ENCODE assay signal across 28 cellular contexts in the genomic region with DNA sequence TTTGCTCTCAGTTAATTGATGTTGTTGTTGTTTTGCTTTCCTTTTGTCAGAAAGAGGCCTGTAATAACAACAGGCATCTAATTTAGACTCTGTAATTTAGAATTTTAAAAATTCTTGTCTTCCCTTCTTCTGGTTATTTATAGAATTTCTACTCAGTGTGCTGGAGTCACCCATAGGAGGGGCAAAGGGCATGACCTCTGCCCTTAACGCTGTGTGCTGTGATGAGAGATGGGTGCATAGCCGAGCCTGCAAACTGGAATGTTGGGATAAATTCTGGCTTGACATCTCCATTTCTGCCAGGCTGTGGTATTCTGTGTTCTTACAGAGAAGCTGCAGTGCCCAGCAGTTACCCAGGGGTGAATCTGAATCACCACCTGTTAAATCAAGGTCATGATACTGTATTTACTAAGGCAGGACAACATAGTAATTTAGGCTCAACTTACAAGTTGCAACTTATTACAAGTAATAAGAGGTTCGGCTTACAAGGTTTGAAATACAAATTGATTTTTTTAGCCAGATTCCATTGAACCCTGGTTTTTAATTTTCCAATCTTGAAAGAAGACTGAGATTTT. TPM values are rescaled to one million over a fixed set of nuclear protein-coding genes. Genes with fewer than 3 reads are reported as not detected.
A peak's percentile ranks its signal among the peaks of the same experiment; 100 is the strongest.
DNase-seq lines count a peak whose midpoint lies in the region; ATAC-seq and TF ChIP-seq lines count a peak whose summit lies in the region.
"Had no signal": no experiment of that assay in that cellular context is flagged by ENCODE, and none has a peak within 500 bp of the region (broad histone marks: within the 10 kb centered on the region; RNA-seq: fewer than 3 reads in every experiment).

No MANE protein-coding gene starts in this region.

- 71% methylated on average over 3 of the region's 3 CpGs for WGBS in liver

- no peak for TF ChIP-seq CTCF in liver (IDR thresholded peaks at IDR 0.05; ENCODE audit: low read depth, low read length, missing input control)

- TF ChIP-seq RAD21 in liver (IDR thresholded peaks at IDR 0.05): no peak

- H3K4me3 ChIP-seq in liver (ENCODE audit: low read depth in 1 of 3, low read length in 3 of 3): no peak overlapping the region
- H3K4me3 ChIP-seq: BLaER1, esophagus squamous epithelium, PC-9, psoas muscle, upper lobe of right lung had no signal

- no peak overlapping the region for H3K4me3 Mint-ChIP-seq in stimulated activated naive CD8-positive, alpha-beta T cell treated with anti-CD3 and anti-CD28 coated beads, Interleukin-15, Interleukin-2, amounts not matched to agents 100 ng/mL and 50 ng/mL, for 24 hours
- peak overlapping the region; percentile 60 for H3K4me3 Mint-ChIP-seq in activated T-helper 17 cell treated with anti-CD3 and anti-CD28 coated beads, Interleukin-2, amount 50 U/mL, for 72 hours
- H3K4me3 Mint-ChIP-seq: dendritic cell treated with granulocyte-macrophage colony-stimulating factor and Interleukin-4, amounts not matched to agents 40 ng/mL and 50 ng/mL, for 4 days had no signal

- H3K4me1 ChIP-seq in liver (ENCODE audit: control insufficient read depth in 4 of 4, insufficient read depth in 4 of 4, low read length in 3 of 4): peaks cover 0 to 5% (median 0%) of the 10 kb centered on the region in 4 donors
- H3K4me1 ChIP-seq: foreskin keratinocyte had no signal

- no peaks in the 10 kb centered on the region for H3K27me3 Mint-ChIP-seq in stimulated activated naive CD8-positive, alpha-beta T cell treated with anti-CD3 and anti-CD28 coated beads, Interleukin-15, Interleukin-2, amounts not matched to agents 100 ng/mL and 50 ng/mL, for 24 hours
- H3K27me3 Mint-ChIP-seq in activated T-helper 17 cell treated with anti-CD3 and anti-CD28 coated beads, Interleukin-2, amount 50 U/mL, for 72 hours: no peaks in the 10 kb centered on the region
- H3K27me3 Mint-ChIP-seq: dendritic cell treated with granulocyte-macrophage colony-stimulating factor and Interleukin-4, amounts not matched to agents 40 ng/mL and 50 ng/mL, for 4 days; naive thymus-derived CD8-positive, alpha-beta T cell had no signal

- no peaks in the 10 kb centered on the region for H3K9me3 Mint-ChIP-seq in stimulated activated naive CD8-positive, alpha-beta T cell treated with anti-CD3 and anti-CD28 coated beads, Interleukin-15, Interleukin-2, amounts not matched to agents 100 ng/mL and 50 ng/mL, for 24 hours
- no peaks in the 10 kb centered on the region for H3K9me3 Mint-ChIP-seq in activated T-helper 17 cell treated with anti-CD3 and anti-CD28 coated beads, Interleukin-2, amount 50 U/mL, for 72 hours
- H3K9me3 Mint-ChIP-seq: dendritic cell treated with granulocyte-macrophage colony-stimulating factor and Interleukin-4, amounts not matched to agents 40 ng/mL and 50 ng/mL, for 4 days; naive thymus-derived CD8-positive, alpha-beta T cell had no signal

- no peak for ATAC-seq in stimulated activated naive CD8-positive, alpha-beta T cell treated with anti-CD3 and anti-CD28 coated beads, Interleukin-15, Interleukin-2, amounts not matched to agents 100 U/mL and 50 U/mL, for 24 hours
- peak; percentile 64 for ATAC-seq in activated T-helper 17 cell treated with anti-CD3 and anti-CD28 coated beads, Interleukin-2, amount 50 U/mL, for 72 hours (replicated peaks)
- no peak for ATAC-seq in GM19328 (IDR thresholded peaks at IDR 0.05; ENCODE audit: unreplicated experiment)
- ATAC-seq: foreskin keratinocyte; naive thymus-derived CD8-positive, alpha-beta T cell; psoas muscle; sciatic nerve; SK-N-SH treated with all-trans-retinoic acid at 6 μM for 48 hours; upper lobe of right lung had no signal

- H3K9ac ChIP-seq in liver (ENCODE audit: low read depth in 1 of 2, low read length in 2 of 2): no peak overlapping the region
- H3K9ac ChIP-seq: BLaER1 had no signal

- no peaks in the 10 kb centered on the region for H3K27me3 ChIP-seq in liver (ENCODE audit: control insufficient read depth in 4 of 4, insufficient read depth in 4 of 4, low read length in 3 of 4)
- H3K27me3 ChIP-seq: BLaER1, esophagus squamous epithelium, foreskin keratinocyte, upper lobe of right lung had no signal

- peaks cover 66% of the 10 kb centered on the region for H3K36me3 Mint-ChIP-seq in stimulated activated naive CD8-positive, alpha-beta T cell treated with anti-CD3 and anti-CD28 coated beads, Interleukin-15, Interleukin-2, amounts not matched to agents 100 ng/mL and 50 ng/mL, for 24 hours (ENCODE audit: low read depth)
- peaks cover 98% of the 10 kb centered on the region for H3K36me3 Mint-ChIP-seq in activated T-helper 17 cell treated with anti-CD3 and anti-CD28 coated beads, Interleukin-2, amount 50 U/mL, for 72 hours (ENCODE audit: low read depth)

- H3K9me3 ChIP-seq in liver (ENCODE audit: control insufficient read depth in 4 of 4, low read length in 3 of 4): no peaks in the 10 kb centered on the region
- H3K9me3 ChIP-seq: BLaER1, esophagus squamous epithelium, psoas muscle, upper lobe of right lung had no signal

- no peak for DNase-seq in stimulated activated naive CD8-positive, alpha-beta T cell treated with anti-CD3 and anti-CD28 coated beads, Interleukin-15, Interleukin-2, amounts not matched to agents 100 U/mL and 50 U/mL, for 24 hours
- DNase-seq in anterior cingulate cortex (lab: John Stamatoyannopoulos, UW): no peak
- no peak for DNase-seq in NCI-H510A treated with DMSO at 0.1 percent for 48 hours (lab: John Stamatoyannopoulos, UW)
- DNase-seq: activated CD4-positive, CD25-positive, alpha-beta regulatory T cell treated with anti-CD3 and anti-CD28 coated beads, Interleukin-2, amount 50 U/mL, for 72 hours; central memory CD4-positive, alpha-beta T cell; DMS153; esophagus squamous epithelium; foreskin keratinocyte; HCEC 1CT; IMR-90; naive thymus-derived CD8-positive, alpha-beta T cell; NCI-H1436 treated with DMSO at 0.1 percent for 48 hours; NCI-H2081 treated with DMSO at 0.1 percent for 48 hours; NCI-H2227 treated with DMSO at 0.1 percent for 48 hours; PC-9; psoas muscle; Right ventricle myocardium superior; stimulated activated CD4-positive, alpha-beta T cell treated with anti-CD3 and anti-CD28 coated beads, Interleukin-12 subunit alpha, Interleukin-12 subunit beta, amount 100 ng/mL, for 4 hours; stimulated activated CD4-positive, alpha-beta T cell treated with anti-CD3 and anti-CD28 coated beads, Interleukin-2, amount 100 ng/mL, for 48 hours; upper lobe of right lung had no signal

- no peak overlapping the region for H3K27ac ChIP-seq in liver (ENCODE audit: low read depth in 1 of 2, low read length in 2 of 2)
- H3K27ac ChIP-seq: BLaER1, esophagus squamous epithelium, foreskin keratinocyte, PC-9, psoas muscle, upper lobe of right lung had no signal

- peak overlapping the region; percentile 89 for H3K27ac Mint-ChIP-seq in stimulated activated naive CD8-positive, alpha-beta T cell treated with anti-CD3 and anti-CD28 coated beads, Interleukin-15, Interleukin-2, amounts not matched to agents 100 ng/mL and 50 ng/mL, for 24 hours
- peak overlapping the region; percentile 92 for H3K27ac Mint-ChIP-seq in activated T-helper 17 cell treated with anti-CD3 and anti-CD28 coated beads, Interleukin-2, amount 50 U/mL, for 72 hours

- H3K36me3 ChIP-seq in liver (ENCODE audit: control insufficient read depth in 4 of 4, insufficient read depth in 3 of 4, low read depth in 1 of 4, low read length in 3 of 4): no peaks in the 10 kb centered on the region

- peaks cover 72% of the 10 kb centered on the region for H3K4me1 Mint-ChIP-seq in stimulated activated naive CD8-positive, alpha-beta T cell treated with anti-CD3 and anti-CD28 coated beads, Interleukin-15, Interleukin-2, amounts not matched to agents 100 ng/mL and 50 ng/mL, for 24 hours (ENCODE audit: low read depth)
- H3K4me1 Mint-ChIP-seq in activated T-helper 17 cell treated with anti-CD3 and anti-CD28 coated beads, Interleukin-2, amount 50 U/mL, for 72 hours: peaks cover 63% of the 10 kb centered on the region

TF ChIP-seq in liver, 16 proteins besides CTCF, POLR2A, EP300 and RAD21:
- TF ChIP-seq HNF4A (conservative IDR thresholded peaks at IDR 0.05) (peak in 1 of 2 donors; percentile 19), YY1 (IDR thresholded peaks at IDR 0.05) (no peak), TAF1 (conservative IDR thresholded peaks at IDR 0.05) (no peak), MAX (IDR thresholded peaks at IDR 0.05) (no peak), NR2F2 (IDR thresholded peaks at IDR 0.05) (peak; percentile 82), JUND (IDR thresholded peaks at IDR 0.05) (no peak)

RNA-seq across cellular contexts. Expression of gene TRAF3, which starts 53.3 kb away (rescaled TPM):
- total RNA-seq in activated T-helper 17 cell treated with anti-CD3 and anti-CD28 coated beads, Interleukin-2, amount 50 U/mL, for 72 hours: 100 to 1,000 TPM in 1 of 2 donors, 10 to 100 TPM in 1; 61.7 to 133 TPM
- 10 to 100 TPM in 1 of 2 donors, 1 to 10 TPM in 1; 7.1 to 12.0 TPM for total RNA-seq in liver
- 1 to 10 TPM; 2.1 to 3.3 TPM for polyA plus RNA-seq in liver

Comparison
In these comparisons a context has a peak if more than half of its experiments do, and no peak if none do; other contexts are left out.
1. RNA of gene TRAF3, which starts 53.3 kb away (total RNA-seq): 61.7 to 133 TPM in activated T-helper 17 cell treated with anti-CD3 and anti-CD28 coated beads, Interleukin-2, amount 50 U/mL, for 72 hours; 7.1 to 12.0 TPM in liver; every median in the first group is over 4 times any median in the second.